Comparison of ENCODE assay signal across 1 cellular context in genomic region chr12:53046655-53047220, GRCh38.
TF ChIP-seq lines count a peak whose summit lies in the region.

No MANE protein-coding gene starts in this region.

TF ChIP-seq in liver, 16 proteins besides CTCF, POLR2A, EP300 and RAD21 (continued from another document):
- TF ChIP-seq REST (IDR thresholded peaks at IDR 0.05) (peak; percentile 78), TAF1 (conservative IDR thresholded peaks at IDR 0.05) (peak; percentile 96), HNF4A (conservative IDR thresholded peaks at IDR 0.05) (peak in 1 of 2 donors; percentile 9), RXRA (IDR thresholded peaks at IDR 0.05) (peak; percentile 33 to 59), JUND (IDR thresholded peaks at IDR 0.05) (no peak), GABPA (IDR thresholded peaks at IDR 0.05 in 1 of 2, conservative IDR thresholded peaks at IDR 0.05 in 1 of 2) (no peak), MAX (IDR thresholded peaks at IDR 0.05) (no peak), FOXA1 (IDR thresholded peaks at IDR 0.05) (no peak)
